In genomic region chrX:11757729-11758399, GRCh38 we compare ENCODE assay signal across 8 cellular contexts. TPM values are rescaled to one million over a fixed set of nuclear protein-coding genes. Genes with fewer than 3 reads are reported as not detected.
DNase-seq lines count a peak whose midpoint lies in the region; ATAC-seq and TF ChIP-seq lines count a peak whose summit lies in the region.

A gene with protein sequence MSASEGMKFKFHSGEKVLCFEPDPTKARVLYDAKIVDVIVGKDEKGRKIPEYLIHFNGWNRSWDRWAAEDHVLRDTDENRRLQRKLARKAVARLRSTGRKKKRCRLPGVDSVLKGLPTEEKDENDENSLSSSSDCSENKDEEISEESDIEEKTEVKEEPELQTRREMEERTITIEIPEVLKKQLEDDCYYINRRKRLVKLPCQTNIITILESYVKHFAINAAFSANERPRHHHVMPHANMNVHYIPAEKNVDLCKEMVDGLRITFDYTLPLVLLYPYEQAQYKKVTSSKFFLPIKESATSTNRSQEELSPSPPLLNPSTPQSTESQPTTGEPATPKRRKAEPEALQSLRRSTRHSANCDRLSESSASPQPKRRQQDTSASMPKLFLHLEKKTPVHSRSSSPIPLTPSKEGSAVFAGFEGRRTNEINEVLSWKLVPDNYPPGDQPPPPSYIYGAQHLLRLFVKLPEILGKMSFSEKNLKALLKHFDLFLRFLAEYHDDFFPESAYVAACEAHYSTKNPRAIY (plus strand): TSS chrX:11758237. CDS start chrX:11758264, 27 bp downstream.

- DNase-seq in CD14-positive monocyte (ENCODE audit: low spot score) (peak; percentile 50), RWPE1 (ENCODE audit: low spot score) (peak; percentile 55), head of caudate nucleus (peak in 39 of 42 donors; percentile 29 to 82 (median 67)), omental fat pad (ENCODE audit: low spot score) (no peak), vagina (ENCODE audit: extremely low spot score in 2 of 2) (no peak)
- peak; percentile 76 for DNase-seq in activated naive CD8-positive, alpha-beta T cell treated with anti-CD3 and anti-CD28 coated beads, Interleukin-2, amount 10 ng/mL, durations not matched to agents 7 days and 5 days

- no peaks in the 10 kb centered on the region for H3K4me1 ChIP-seq in vagina

- POLR2A ChIA-PET in RWPE1 (lab: Yijun Ruan, JAX; ENCODE audit: low non-redundant PET), result interaction anchor here (0.6 kb wide), 1 partner anchor 222 kb away, joined by 3 read pairs; no protein-coding TSS in a partner anchor
- POLR2A ChIA-PET in activated naive CD8-positive, alpha-beta T cell treated with anti-CD3 and anti-CD28 coated beads, Interleukin-2, amount 10 ng/mL, durations not matched to agents 7 days and 5 days (lab: Charles Lee), result interaction anchor here (0.9 to 1.5 kb wide), 2 partner anchors 10 to 12 kb away, joined by 3 to 4 read pairs; no protein-coding TSS in a partner anchor

- H3K4me3 Mint-ChIP-seq in CD14-positive monocyte, result peak within 1 kb of the TSS; percentile 94 to 96
- peak within 1 kb of the TSS; percentile 85 for H3K4me3 Mint-ChIP-seq in activated naive CD8-positive, alpha-beta T cell treated with anti-CD3 and anti-CD28 coated beads, Interleukin-2, amount 10 ng/mL, durations not matched to agents 7 days and 5 days

- no peaks in the 10 kb centered on the region for H3K36me3 ChIP-seq in vagina

- CTCF ChIA-PET in RWPE1 (lab: Yijun Ruan, JAX), result interaction anchor here (0.6 to 0.7 kb wide), 2 partner anchors 16 to 255 kb away, joined by 3 read pairs; no protein-coding TSS in a partner anchor

- H3K9me3 ChIP-seq in vagina, result no peaks in the 10 kb centered on the region

- intact Hi-C loops in CD14-positive monocyte (cut with micrococcal nuclease), result loop anchor here in 1 of 2 donors (10.0 kb wide), 1 partner anchor 1563 kb away; no protein-coding TSS in a partner anchor
- intact Hi-C loops in head of caudate nucleus (cut with DNase I), result loop anchor here (5.0 kb wide), 1 partner anchor 226 kb away; no protein-coding TSS in a partner anchor
- intact Hi-C loops in vagina (cut with DNase I), result no loop called here

- H3K27me3 Mint-ChIP-seq in CD14-positive monocyte (ENCODE audit: low read depth in 3 of 3), result peaks cover 0 to 3% (median 2%) of the 10 kb centered on the region in 3 donors
- H3K27me3 Mint-ChIP-seq in activated naive CD8-positive, alpha-beta T cell treated with anti-CD3 and anti-CD28 coated beads, Interleukin-2, amount 10 ng/mL, durations not matched to agents 7 days and 5 days, result peaks cover 8% of the 10 kb centered on the region

- H3K4me3 ChIP-seq in vagina, result peak within 1 kb of the TSS; percentile 44 to 65

- TF ChIP-seq POLR2A in vagina (IDR thresholded peaks at IDR 0.05), result no peak

- peaks cover 17 to 20% of the 10 kb centered on the region in 2 donors for H3K36me3 Mint-ChIP-seq in CD14-positive monocyte
- H3K36me3 Mint-ChIP-seq in activated naive CD8-positive, alpha-beta T cell treated with anti-CD3 and anti-CD28 coated beads, Interleukin-2, amount 10 ng/mL, durations not matched to agents 7 days and 5 days, result peaks cover 12% of the 10 kb centered on the region

- no peaks in the 10 kb centered on the region for H3K27me3 ChIP-seq in vagina

- H3K27ac Mint-ChIP-seq in CD14-positive monocyte, result peak within 1 kb of the TSS; percentile 94 to 99 (median 98)
- H3K27ac Mint-ChIP-seq in activated naive CD8-positive, alpha-beta T cell treated with anti-CD3 and anti-CD28 coated beads, Interleukin-2, amount 10 ng/mL, durations not matched to agents 7 days and 5 days, result peak within 1 kb of the TSS; percentile 90

- peaks cover 0 to 22% (median 10%) of the 10 kb centered on the region in 7 donors for H3K9me3 Mint-ChIP-seq in CD14-positive monocyte
- no peaks in the 10 kb centered on the region for H3K9me3 Mint-ChIP-seq in activated naive CD8-positive, alpha-beta T cell treated with anti-CD3 and anti-CD28 coated beads, Interleukin-2, amount 10 ng/mL, durations not matched to agents 7 days and 5 days

- ATAC-seq in GM19025 (IDR thresholded peaks at IDR 0.05; ENCODE audit: low read depth, unreplicated experiment) (peak; percentile 38), HG03196 (IDR thresholded peaks at IDR 0.05; ENCODE audit: unreplicated experiment) (peak; percentile 29), omental fat pad (ENCODE audit: low FRiP score) (peak; percentile 69)
- peak; percentile 45 for ATAC-seq in activated naive CD8-positive, alpha-beta T cell treated with anti-CD3 and anti-CD28 coated beads, Interleukin-2, amount 10 ng/mL, durations not matched to agents 7 days and 5 days (ENCODE audit: low read depth)

- H3K27ac ChIP-seq in RWPE1, result peak within 1 kb of the TSS; percentile 86
- H3K27ac ChIP-seq in vagina, result peak within 1 kb of the TSS; percentile 90

- TF ChIP-seq CTCF in CD14-positive monocyte (IDR thresholded peaks at IDR 0.05), result no peak
- no peak for TF ChIP-seq CTCF in RWPE1 (conservative IDR thresholded peaks at IDR 0.05; ENCODE audit: low read depth)
- no peak for TF ChIP-seq CTCF in omental fat pad (IDR thresholded peaks at IDR 0.05)
- no peak for TF ChIP-seq CTCF in vagina (IDR thresholded peaks at IDR 0.05)

- H3K4me1 Mint-ChIP-seq in CD14-positive monocyte, result peaks cover 29% of the 10 kb centered on the region
- peaks cover 9% of the 10 kb centered on the region for H3K4me1 Mint-ChIP-seq in activated naive CD8-positive, alpha-beta T cell treated with anti-CD3 and anti-CD28 coated beads, Interleukin-2, amount 10 ng/mL, durations not matched to agents 7 days and 5 days

RNA-seq across cellular contexts. Expression of the gene that starts here (rescaled TPM):
- polyA plus RNA-seq in CD14-positive monocyte, result 10 to 100 TPM; 65.5 to 86.0 TPM
- 10 to 100 TPM; 73.7 to 82.4 TPM for total RNA-seq in activated naive CD8-positive, alpha-beta T cell treated with anti-CD3 and anti-CD28 coated beads, Interleukin-2, amount 10 ng/mL, durations not matched to agents 7 days and 5 days
- 10 to 100 TPM; 17.0 to 36.0 (median 31.2) TPM for total RNA-seq in omental fat pad
- 25.5 TPM for total RNA-seq in vagina

Comparison
In these comparisons a context has a peak if more than half of its experiments do, and no peak if none do; other contexts are left out.
1. DNase-seq: peak in CD14-positive monocyte (single experiment), RWPE1 (single experiment), activated naive CD8-positive, alpha-beta T cell treated with anti-CD3 and anti-CD28 coated beads, Interleukin-2, amount 10 ng/mL, durations not matched to agents 7 days and 5 days (single experiment) and head of caudate nucleus (39 of 42); none in omental fat pad (single experiment) and vagina (0 of 2).
2. Peak in every context shown above with its lines, with median percentiles within 50 percentile points of each other: ATAC-seq.